In genomic region chr3:188154758-188155574, GRCh38 we compare ENCODE assay signal across 8 cellular contexts. TPM values are rescaled to one million over a fixed set of nuclear protein-coding genes. Genes with fewer than 3 reads are reported as not detected.
A peak's percentile ranks its signal among the peaks of the same experiment; 100 is the strongest.
DNase-seq lines count a peak whose midpoint lies in the region; ATAC-seq, FAIRE-seq and TF ChIP-seq lines count a peak whose summit lies in the region.

No MANE protein-coding gene starts in this region.

- peak overlapping the region; percentile 93 for H3K27ac Mint-ChIP-seq in T-helper 2 cell treated with Interferon-gamma antibody and Interleukin-4, amounts not matched to agents 5 μg/mL and 100 μg/mL, for 36 hours
- peak overlapping the region; percentile 85 for H3K27ac Mint-ChIP-seq in activated naive CD8-positive, alpha-beta T cell treated with anti-CD3 and anti-CD28 coated beads for 36 hours

- intact Hi-C loops in kidney (cut with DNase I), result no loop called here

- peaks cover 16% of the 10 kb centered on the region for H3K36me3 Mint-ChIP-seq in T-helper 2 cell treated with Interferon-gamma antibody and Interleukin-4, amounts not matched to agents 5 μg/mL and 100 μg/mL, for 36 hours (ENCODE audit: low read depth)
- peaks cover 4% of the 10 kb centered on the region for H3K36me3 Mint-ChIP-seq in activated naive CD8-positive, alpha-beta T cell treated with anti-CD3 and anti-CD28 coated beads for 36 hours

- FAIRE-seq in kidney (lab: Jason Lieb, UNC), result no peak

- H3K27ac ChIP-seq in kidney (ENCODE audit: low read depth in 2 of 2, low read length in 2 of 2), result peak overlapping the region; percentile 94 to 96
- peak overlapping the region; percentile 95 for H3K27ac ChIP-seq in suprapubic skin

- no peaks in the 10 kb centered on the region for H3K27me3 Mint-ChIP-seq in T-helper 2 cell treated with Interferon-gamma antibody and Interleukin-4, amounts not matched to agents 5 μg/mL and 100 μg/mL, for 36 hours (ENCODE audit: low read depth)
- peaks cover 4% of the 10 kb centered on the region for H3K27me3 Mint-ChIP-seq in activated naive CD8-positive, alpha-beta T cell treated with anti-CD3 and anti-CD28 coated beads for 36 hours

- TF ChIP-seq CTCF in kidney (IDR thresholded peaks at IDR 0.05; ENCODE audit: borderline replicate concordance, extremely low read depth, insufficient read depth), result no peak
- TF ChIP-seq CTCF in suprapubic skin (IDR thresholded peaks at IDR 0.05), result no peak

- no peak for TF ChIP-seq POLR2A in suprapubic skin (IDR thresholded peaks at IDR 0.05)

- no peak for DNase-seq in T-helper 2 cell treated with Interferon-gamma antibody and Interleukin-4, amounts not matched to agents 5 μg/mL and 100 μg/mL, for 36 hours (ENCODE audit: low spot score)
- DNase-seq in T-helper 2 cell, result no peak
- no peak for DNase-seq in activated naive CD8-positive, alpha-beta T cell treated with anti-CD3 and anti-CD28 coated beads for 36 hours
- DNase-seq in kidney, result no peak
- DNase-seq in suprapubic skin (ENCODE audit: low spot score in 2 of 2), result no peak
- DNase-seq in dermis blood vessel endothelial cell, result no peak
- DNase-seq in activated CD4-positive, CD25-positive, alpha-beta regulatory T cell treated with anti-CD3 and anti-CD28 coated beads, Interleukin-2, amount 50 U/mL, for 72 hours, result no peak

- H3K4me1 ChIP-seq in kidney (ENCODE audit: control insufficient read depth in 1 of 2, insufficient read depth in 1 of 2, low read depth in 1 of 2, low read length in 2 of 2) (peaks cover 30% of the 10 kb centered on the region in 2 donors), suprapubic skin (peaks cover 60% of the 10 kb centered on the region)

- no peaks in the 10 kb centered on the region for H3K9me3 Mint-ChIP-seq in T-helper 2 cell treated with Interferon-gamma antibody and Interleukin-4, amounts not matched to agents 5 μg/mL and 100 μg/mL, for 36 hours
- no peaks in the 10 kb centered on the region for H3K9me3 Mint-ChIP-seq in activated naive CD8-positive, alpha-beta T cell treated with anti-CD3 and anti-CD28 coated beads for 36 hours

- no peak for TF ChIP-seq EP300 in suprapubic skin (IDR thresholded peaks at IDR 0.05)

- H3K9ac ChIP-seq in kidney (ENCODE audit: low read length in 2 of 2), result peak overlapping the region; percentile 70 to 88

- H3K4me3 ChIP-seq in kidney (ENCODE audit: low read length in 2 of 2) (peak overlapping the region; percentile 85 to 92), suprapubic skin (peak overlapping the region; percentile 79)

- peak overlapping the region; percentile 93 for H3K4me3 Mint-ChIP-seq in T-helper 2 cell treated with Interferon-gamma antibody and Interleukin-4, amounts not matched to agents 5 μg/mL and 100 μg/mL, for 36 hours
- peak overlapping the region; percentile 85 for H3K4me3 Mint-ChIP-seq in activated naive CD8-positive, alpha-beta T cell treated with anti-CD3 and anti-CD28 coated beads for 36 hours

- ATAC-seq in HG03108 (IDR thresholded peaks at IDR 0.05; ENCODE audit: unreplicated experiment), result no peak

- no peaks in the 10 kb centered on the region for H3K27me3 ChIP-seq in suprapubic skin

- WGBS in suprapubic skin, result 18% methylated on average over 9 of the region's 9 CpGs

- H3K36me3 ChIP-seq in kidney (ENCODE audit: control insufficient read depth in 1 of 2, insufficient read depth in 2 of 2, low read length in 2 of 2) (no peaks in the 10 kb centered on the region), suprapubic skin (no peaks in the 10 kb centered on the region)

- no peaks in the 10 kb centered on the region for H3K9me3 ChIP-seq in kidney (ENCODE audit: control insufficient read depth in 1 of 2, low read length in 2 of 2)
- H3K9me3 ChIP-seq in suprapubic skin, result no peaks in the 10 kb centered on the region

- H3K4me1 Mint-ChIP-seq in T-helper 2 cell treated with Interferon-gamma antibody and Interleukin-4, amounts not matched to agents 5 μg/mL and 100 μg/mL, for 36 hours (ENCODE audit: low read depth), result peaks cover 56% of the 10 kb centered on the region
- H3K4me1 Mint-ChIP-seq in activated naive CD8-positive, alpha-beta T cell treated with anti-CD3 and anti-CD28 coated beads for 36 hours, result peaks cover 44% of the 10 kb centered on the region

RNA-seq across cellular contexts. Expression of gene LPP, which starts 1.0 kb away (rescaled TPM):
- total RNA-seq in activated naive CD8-positive, alpha-beta T cell treated with anti-CD3 and anti-CD28 coated beads for 36 hours, result 10 to 100 TPM; 15.0 to 15.3 TPM
- total RNA-seq in kidney (233 TPM), suprapubic skin (100 to 1,000 TPM in 1 of 4 donors, 10 to 100 TPM in 3; 56.8 to 127 (median 84.2) TPM), dermis blood vessel endothelial cell (45.8 and 57.7 TPM in 2 replicates)
- 6.7 TPM for polyA plus RNA-seq in kidney (ENCODE audit: insufficient read depth, low read depth, low replicate concordance)
